Comparison of ENCODE assay signal across 25 cellular contexts in genomic region chr9:89812556-89813181, GRCh38.
"Had no signal": no experiment of that assay in that cellular context is flagged by ENCODE, and none has a peak within 500 bp of the region (broad histone marks: within the 10 kb centered on the region; RNA-seq: fewer than 3 reads in every experiment).

No MANE protein-coding gene starts in this region.

- H3K4me3 Mint-ChIP-seq: activated CD4-positive, alpha-beta T cell treated with anti-CD3 and anti-CD28 coated beads for 36 hours; activated T-cell treated with anti-CD3 and anti-CD28 coated beads, Interleukin-2, amount 50 U/mL, for 24 hours had no signal

- H3K36me3 ChIP-seq: breast epithelium, esophagus squamous epithelium, left lung, suprapubic skin, tibial nerve, uterus had no signal

- H3K27ac Mint-ChIP-seq: activated CD4-positive, alpha-beta T cell treated with anti-CD3 and anti-CD28 coated beads for 36 hours; activated T-cell treated with anti-CD3 and anti-CD28 coated beads, Interleukin-2, amount 50 U/mL, for 24 hours had no signal

- H3K9ac ChIP-seq: parathyroid adenoma had no signal

- H3K27me3 ChIP-seq: left lung, tibial nerve, uterus had no signal

- H3K4me1 ChIP-seq: breast epithelium, uterus had no signal

- H3K9me3 ChIP-seq: breast epithelium, esophagus squamous epithelium, left lung, suprapubic skin, tibial nerve, uterus had no signal

- H3K9me3 Mint-ChIP-seq: activated T-cell treated with anti-CD3 and anti-CD28 coated beads, Interleukin-2, amount 50 U/mL, for 24 hours had no signal

- H3K27me3 Mint-ChIP-seq: activated CD4-positive, alpha-beta T cell treated with anti-CD3 and anti-CD28 coated beads for 36 hours had no signal

- ATAC-seq: activated CD4-positive, alpha-beta T cell treated with anti-CD3 and anti-CD28 coated beads for 36 hours; left lung; right cardiac atrium had no signal

- FAIRE-seq: endometrium, islet of Langerhans had no signal

- H3K4me3 ChIP-seq: breast epithelium, esophagus squamous epithelium, left lung, lung, suprapubic skin, tibial nerve, uterus had no signal

- H3K79me2 ChIP-seq: parathyroid adenoma had no signal

- H2AFZ ChIP-seq: parathyroid adenoma had no signal

- DNase-seq: activated CD4-positive, alpha-beta T cell treated with anti-CD3 and anti-CD28 coated beads for 36 hours; activated CD4-positive, CD25-positive, alpha-beta regulatory T cell; activated CD8-positive, alpha-beta memory T cell treated with anti-CD3 and anti-CD28 coated beads, Interleukin-2, amount 50 U/mL, for 48 hours; activated gamma-delta T cell; activated naive CD4-positive, alpha-beta T cell treated with anti-CD3 and anti-CD28 coated beads, Interleukin-2, amount 50 U/mL, for 16 hours; activated T-cell treated with anti-CD3 and anti-CD28 coated beads, Interleukin-2, amount 50 U/mL, for 24 hours; central memory CD4-positive, alpha-beta T cell; dermis blood vessel endothelial cell; effector CD4-positive, alpha-beta T cell; esophagus squamous epithelium; foreskin melanocyte; left lung; nucleus accumbens; right cardiac atrium; stimulated activated CD4-positive, alpha-beta T cell treated with anti-CD3 and anti-CD28 coated beads, Interleukin-15, amount 100 ng/mL, for 24 hours; stimulated activated naive CD4-positive, alpha-beta T cell had no signal

- H3K27ac ChIP-seq: breast epithelium, epithelial cell of prostate, esophagus squamous epithelium, left lung, parathyroid adenoma, suprapubic skin, tibial nerve, uterus had no signal
